In the genomic region with DNA sequence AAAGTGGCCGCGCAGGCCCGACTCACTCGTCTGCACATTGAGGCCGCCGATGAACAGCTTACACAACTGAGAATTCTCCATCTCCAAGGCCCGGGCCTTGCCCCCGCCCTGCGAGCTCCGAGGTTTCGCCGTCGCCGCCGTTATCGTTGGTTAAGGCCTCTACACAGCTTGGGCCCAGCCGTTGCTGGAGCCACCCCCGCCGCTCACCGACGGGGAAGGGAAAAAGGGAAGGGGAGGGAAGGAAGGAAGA, we compare ENCODE assay signal across 8 cellular contexts. TPM values are rescaled to one million over a fixed set of nuclear protein-coding genes. Genes with fewer than 3 reads are reported as not detected.
DNase-seq lines count a peak whose midpoint lies in the region; ATAC-seq and TF ChIP-seq lines count a peak whose summit lies in the region.

No MANE protein-coding gene starts in this region.

- peak; percentile 13 for ATAC-seq in GM21619 (IDR thresholded peaks at IDR 0.05; ENCODE audit: unreplicated experiment)
- peak; percentile 14 to 30 (median 15) for ATAC-seq in natural killer cell

- H3K27me3 Mint-ChIP-seq in Caco-2 (ENCODE audit: insufficient read depth, unreplicated experiment) (no peaks in the 10 kb centered on the region), natural killer cell (ENCODE audit: low read depth in 2 of 2) (peaks cover 0 to 3% of the 10 kb centered on the region in 2 donors)

- H3K27me3 ChIP-seq in Caco-2 (replicated peaks; ENCODE audit: control insufficient read depth, insufficient read depth, low read length) (no peaks in the 10 kb centered on the region), ectodermal cell (ENCODE audit: control insufficient read depth, insufficient read depth, low read length, poor library complexity, severe bottlenecking) (no peaks in the 10 kb centered on the region)

- H3K9me3 Mint-ChIP-seq in Caco-2 (ENCODE audit: unreplicated experiment) (no peaks in the 10 kb centered on the region), natural killer cell (no peaks in the 10 kb centered on the region)

- no peak for DNase-seq in Caco-2
- no peak for DNase-seq in LNCaP clone FGC (ENCODE audit: low read depth)
- DNase-seq in natural killer cell: no peak
- DNase-seq in NCI-H2171 (lab: John Stamatoyannopoulos, UW): no peak
- DNase-seq in NCI-H2081 (lab: John Stamatoyannopoulos, UW): no peak
- no peak for DNase-seq in HuH-7.5 (ENCODE audit: low spot score)

- H3K4me3 ChIP-seq in Caco-2 (ENCODE audit: low read depth, low read length) (peak overlapping the region; percentile 91), LNCaP clone FGC (ENCODE audit: low read depth, low read length) (peak overlapping the region; percentile 99), ectodermal cell (ENCODE audit: insufficient read depth, low read depth, low read length) (peak overlapping the region; percentile 98)

- 1% methylated on average over 21 of the region's 21 CpGs for WGBS in ectodermal cell, 2 experiments

- H3K36me3 Mint-ChIP-seq in Caco-2 (ENCODE audit: insufficient read depth, unreplicated experiment) (peaks cover 50% of the 10 kb centered on the region), natural killer cell (no peaks in the 10 kb centered on the region)

- peak overlapping the region; percentile 100 for H3K27ac ChIP-seq in ectodermal cell (ENCODE audit: insufficient read depth, low read depth, low read length, poor library complexity, severe bottlenecking)

- H3K36me3 ChIP-seq in Caco-2 (ENCODE audit: control insufficient read depth, insufficient read depth, low read length) (0 out of 2 replicates have a peak, but pooled peaks cover 1% of the 10 kb centered on the region), ectodermal cell (ENCODE audit: control insufficient read depth, insufficient read depth, low read length) (no peaks in the 10 kb centered on the region)

- H3K9me3 ChIP-seq in Caco-2 (no peaks in the 10 kb centered on the region), ectodermal cell (ENCODE audit: control insufficient read depth, low read length) (no peaks in the 10 kb centered on the region)

- no peaks in the 10 kb centered on the region for H3K4me1 Mint-ChIP-seq in Caco-2 (ENCODE audit: low read depth, unreplicated experiment)
- H3K4me1 Mint-ChIP-seq in natural killer cell: peaks cover 30 to 42% of the 10 kb centered on the region in 2 donors

- H3K27ac Mint-ChIP-seq in Caco-2 (ENCODE audit: unreplicated experiment): peak overlapping the region; percentile 100
- H3K27ac Mint-ChIP-seq in natural killer cell: peak overlapping the region; percentile 100

- H3K4me1 ChIP-seq in Caco-2 (peaks cover 20% of the 10 kb centered on the region), ectodermal cell (ENCODE audit: control insufficient read depth, insufficient read depth, low read length) (peaks cover 5% of the 10 kb centered on the region)

- TF ChIP-seq CTCF in Caco-2 (IDR thresholded peaks at IDR 0.05; ENCODE audit: insufficient read depth in 1 of 2, low read depth in 1 of 2, low read length in 1 of 2, severe bottlenecking in 1 of 2, unreplicated experiment in 1 of 2): no peak
- no peak for TF ChIP-seq CTCF in LNCaP clone FGC (IDR thresholded peaks at IDR 0.05; ENCODE audit: control insufficient read depth, extremely low read depth, insufficient read depth)
- no peak for TF ChIP-seq CTCF in natural killer cell (IDR thresholded peaks at IDR 0.05)

- CTCF ChIA-PET in Caco-2 (lab: Charles Lee): interaction anchor here (0.9 to 1.5 kb wide), 2 partner anchors 12 to 13 kb away, joined by 5 to 13 read pairs; no protein-coding TSS in a partner anchor

- intact Hi-C loops in Caco-2 (cut with micrococcal nuclease; ENCODE audit: unreplicated experiment) (no loop called here), natural killer cell (cut with micrococcal nuclease) (loop anchor here (2.0 to 5.0 kb wide), 2 partner anchors 279 to 423 kb away; partner anchors contain the start of genes BRD8, FAM13B and KIF20A)

- H3K4me3 Mint-ChIP-seq in Caco-2 (ENCODE audit: unreplicated experiment): peak overlapping the region; percentile 97
- peak overlapping the region; percentile 97 for H3K4me3 Mint-ChIP-seq in natural killer cell

- POLR2A ChIA-PET in Caco-2 (lab: Charles Lee): interaction anchor here (0.6 kb wide), 1 partner anchor 57 kb away, joined by 3 read pairs; no protein-coding TSS in a partner anchor

- no TSS peak for BruUV-seq in Caco-2 (replicated peaks; lab: Mats Ljungman, UMichigan)

RNA-seq across cellular contexts. Expression of gene HNRNPA0, which starts 0.3 kb away (rescaled TPM):
- total RNA-seq in Caco-2 (2022) (41.9 and 42.5 TPM in 2 replicates), natural killer cell (10 to 100 TPM; 31.5 to 35.9 (median 33.5) TPM)
- 123 TPM for polyA plus RNA-seq in ectodermal cell (2013, experiment 1 of 4)
- polyA plus RNA-seq in ectodermal cell (2013, experiment 2 of 4): 128 TPM
- 78.3 TPM for polyA plus RNA-seq in ectodermal cell (2013, experiment 3 of 4)
- 85.6 TPM for polyA plus RNA-seq in ectodermal cell (2013, experiment 4 of 4)

RNA-seq across cellular contexts. Expression of gene KLHL3, which starts 18.0 kb away (rescaled TPM):
- total RNA-seq in Caco-2 (2022): 3.5 TPM in 2 replicates
- 11.2 TPM for polyA plus RNA-seq in ectodermal cell (2013, experiment 1 of 4)
- 10.5 TPM for polyA plus RNA-seq in ectodermal cell (2013, experiment 2 of 4)
- polyA plus RNA-seq in ectodermal cell (2013, experiment 3 of 4): 9.5 TPM
- 8.9 TPM for polyA plus RNA-seq in ectodermal cell (2013, experiment 4 of 4)
- total RNA-seq in natural killer cell: 10 to 100 TPM; 11.2 to 14.0 (median 13.2) TPM
